Comparison of ENCODE assay signal across 8 cellular contexts in the genomic region with DNA sequence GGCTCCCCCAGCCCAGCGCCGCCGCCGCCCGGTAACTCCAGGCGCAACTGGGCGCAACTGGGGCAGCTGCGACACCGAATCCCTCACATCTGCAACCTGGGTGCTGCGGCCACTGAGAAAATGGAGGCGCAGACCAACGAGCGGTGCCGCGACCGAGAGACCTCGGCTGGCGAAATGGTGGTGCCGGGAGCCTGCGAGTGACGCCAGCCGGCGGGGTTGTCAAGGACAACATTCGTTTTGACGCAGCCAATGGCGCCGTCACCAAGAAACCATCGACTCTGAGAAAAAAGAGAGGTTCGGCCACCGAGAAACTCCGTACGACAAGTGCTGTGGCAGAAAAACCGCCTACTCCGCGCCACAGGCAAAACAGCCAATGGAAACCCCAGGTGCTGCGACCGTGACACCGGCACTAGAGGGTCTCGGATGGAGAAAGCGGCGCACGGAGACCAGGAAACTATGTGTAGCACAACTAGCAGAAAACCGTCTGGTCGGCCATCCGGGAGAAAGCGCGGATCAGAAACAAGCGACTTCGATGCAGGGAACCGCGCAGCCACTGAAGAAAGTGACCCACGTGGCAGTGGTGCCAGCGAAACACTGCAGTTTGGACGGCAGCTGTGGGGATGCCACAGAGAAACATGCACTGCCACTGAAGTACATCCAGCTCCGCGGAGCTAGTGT.
DNase-seq lines count a peak whose midpoint lies in the region; TF ChIP-seq lines count a peak whose summit lies in the region.

No MANE protein-coding gene starts in this region.

- no peak for DNase-seq in GM12864 (ENCODE audit: low read depth)
- no peak for DNase-seq in HFFc6
- peak; percentile 68 for DNase-seq in NCI-H2107 (lab: John Stamatoyannopoulos, UW)
- peak; percentile 87 for DNase-seq in activated CD8-positive, alpha-beta memory T cell treated with anti-CD3 and anti-CD28 coated beads for 24 hours
- no peak for DNase-seq in epithelial cell of esophagus (ENCODE audit: low read depth)
- peak; percentile 37 for DNase-seq in prostate gland (ENCODE audit: low spot score)
- DNase-seq in endodermal cell = no peak

- peaks cover 34% of the 10 kb centered on the region for H3K36me3 Mint-ChIP-seq in HFFc6 (ENCODE audit: low read depth)
- peaks cover 6% of the 10 kb centered on the region for H3K36me3 Mint-ChIP-seq in endodermal cell (ENCODE audit: low read depth)

- H3K4me1 ChIP-seq in prostate gland (replicated peaks) (no peaks in the 10 kb centered on the region), urinary bladder (ENCODE audit: insufficient read depth) (no peaks in the 10 kb centered on the region), endodermal cell (ENCODE audit: control insufficient read depth, insufficient read depth, low read length) (no peaks in the 10 kb centered on the region)

- H3K27me3 ChIP-seq in prostate gland (replicated peaks; ENCODE audit: insufficient read depth) (peaks cover 18% of the 10 kb centered on the region), endodermal cell (ENCODE audit: control insufficient read depth, insufficient read depth, low read length, poor library complexity, severe bottlenecking) (no peaks in the 10 kb centered on the region)

- no peak overlapping the region for H3K9ac ChIP-seq in endodermal cell (ENCODE audit: extremely low read depth, low read length, poor library complexity, severe bottlenecking)

- peaks cover 28% of the 10 kb centered on the region for H3K4me1 Mint-ChIP-seq in HFFc6 (ENCODE audit: low read depth)
- H3K4me1 Mint-ChIP-seq in endodermal cell = no peaks in the 10 kb centered on the region

- peak overlapping the region; percentile 58 for H3K4me3 ChIP-seq in GM12864 (ENCODE audit: low read depth, low read length)
- peak overlapping the region; percentile 56 for H3K4me3 ChIP-seq in epithelial cell of esophagus (ENCODE audit: low read length)
- peak overlapping the region; percentile 29 to 39 for H3K4me3 ChIP-seq in prostate gland
- H3K4me3 ChIP-seq in urinary bladder (ENCODE audit: low read depth, low read length) = peak overlapping the region; percentile 54
- H3K4me3 ChIP-seq in endodermal cell (ENCODE audit: low read length) = no peak overlapping the region

- peaks cover 49% of the 10 kb centered on the region for H3K9me3 Mint-ChIP-seq in HFFc6
- H3K9me3 Mint-ChIP-seq in endodermal cell = peaks cover 56% of the 10 kb centered on the region

- H3K9me3 ChIP-seq in prostate gland (no peaks in the 10 kb centered on the region), endodermal cell (ENCODE audit: control insufficient read depth, low read length) (peaks cover 36% of the 10 kb centered on the region)

- peak overlapping the region; percentile 75 for H3K4me3 Mint-ChIP-seq in HFFc6
- H3K4me3 Mint-ChIP-seq in endodermal cell = no peak overlapping the region

- WGBS in prostate gland = 3% methylated on average over 49 of the region's 56 CpGs
- WGBS in urinary bladder = 2% methylated on average over 56 of the region's 56 CpGs
- WGBS in endodermal cell (ENCODE audit: insufficient coverage in 1 of 2, insufficient read length in 1 of 2), 2 experiments = 96 to 97% methylated on average over 50 to 56 of the region's 56 CpGs

- no peak for TF ChIP-seq POLR2A in prostate gland (IDR thresholded peaks at IDR 0.05)

- peak overlapping the region; percentile 79 to 84 for H3K27ac ChIP-seq in prostate gland
- H3K27ac ChIP-seq in urinary bladder (ENCODE audit: low read depth) = peak overlapping the region; percentile 92
- H3K27ac ChIP-seq in endodermal cell (ENCODE audit: low read depth, low read length) = no peak overlapping the region

- H3K36me3 ChIP-seq in prostate gland = no peaks in the 10 kb centered on the region
- H3K36me3 ChIP-seq in urinary bladder (ENCODE audit: insufficient read depth) = no peaks in the 10 kb centered on the region
- H3K36me3 ChIP-seq in endodermal cell (ENCODE audit: control insufficient read depth, insufficient read depth, low read length) = no peaks in the 10 kb centered on the region

- intact Hi-C loops in prostate gland (cut with DNase I) = loop anchor here (5.0 kb wide), 1 partner anchor 51 kb away; no protein-coding TSS in a partner anchor

- peak overlapping the region; percentile 96 for H3K27ac Mint-ChIP-seq in HFFc6
- no peak overlapping the region for H3K27ac Mint-ChIP-seq in endodermal cell

- TF ChIP-seq CTCF in GM12864 (IDR thresholded peaks at IDR 0.05; ENCODE audit: low read depth, low read length, missing control alignments) = no peak
- no peak for TF ChIP-seq CTCF in HFFc6 (IDR thresholded peaks at IDR 0.05)
- TF ChIP-seq CTCF in epithelial cell of esophagus (IDR thresholded peaks at IDR 0.05; ENCODE audit: insufficient read depth, low read depth, low read length, missing control alignments) = no peak
- TF ChIP-seq CTCF in prostate gland (IDR thresholded peaks at IDR 0.05) = no peak
- TF ChIP-seq CTCF in endodermal cell (conservative IDR thresholded peaks at IDR 0.05) = no peak

- H3K27me3 Mint-ChIP-seq in HFFc6 (ENCODE audit: insufficient read depth) = peaks cover 2% of the 10 kb centered on the region; the same call in 1 of the 2 replicates
- H3K27me3 Mint-ChIP-seq in endodermal cell (ENCODE audit: insufficient read depth) = peaks cover 4% of the 10 kb centered on the region

Comparison
In these comparisons a context has a peak if more than half of its experiments do, and no peak if none do; other contexts are left out.
1. DNase-seq: peak in NCI-H2107 (single experiment), activated CD8-positive, alpha-beta memory T cell treated with anti-CD3 and anti-CD28 coated beads for 24 hours (single experiment) and prostate gland (single experiment); none in GM12864 (single experiment), HFFc6 (single experiment), epithelial cell of esophagus (single experiment) and endodermal cell (single experiment).